Comparison of ENCODE assay signal across 15 cellular contexts in genomic region chr17:49000943-49001342, GRCh38. TPM values are rescaled to one million over a fixed set of nuclear protein-coding genes. Genes with fewer than 3 reads are reported as not detected.
DNase-seq lines count a peak whose midpoint lies in the region; FAIRE-seq and TF ChIP-seq lines count a peak whose summit lies in the region.
"Had no signal": no experiment of that assay in that cellular context is flagged by ENCODE, and none has a peak within 500 bp of the region (broad histone marks: within the 10 kb centered on the region; RNA-seq: fewer than 3 reads in every experiment).

No MANE protein-coding gene starts in this region.

- peaks cover 87% of the 10 kb centered on the region for H3K27me3 Mint-ChIP-seq in activated T-helper 2 cell treated with anti-CD3 and anti-CD28 coated beads, Interferon-gamma antibody, Interleukin-2, Interleukin-4, amounts not matched to agents 10 μg/mL and 5 μg/mL and 100 μg/mL, durations not matched to agents 14 hours and 24 hours and 36 hours (ENCODE audit: low read depth)

- DNase-seq in SIG-M5 (lab: John Stamatoyannopoulos, UW) = peak; percentile 71
- DNase-seq in fibroblast of pulmonary artery (ENCODE audit: low read depth) = no peak
- DNase-seq in smooth muscle cell (lab: John Stamatoyannopoulos, UW; ENCODE audit: unreplicated experiment) = no peak
- DNase-seq in GM12892 (ENCODE audit: insufficient read length) = no peak
- DNase-seq in activated T-helper 2 cell treated with anti-CD3 and anti-CD28 coated beads, Interferon-gamma antibody, Interleukin-2, Interleukin-4, amounts not matched to agents 10 μg/mL and 5 μg/mL and 100 μg/mL, durations not matched to agents 14 hours and 24 hours and 36 hours (ENCODE audit: low spot score) = no peak
- DNase-seq in NCI-H748 treated with DMSO at 0.1 percent for 48 hours (lab: John Stamatoyannopoulos, UW) = no peak
- DNase-seq: activated CD4-positive, alpha-beta memory T cell treated with anti-CD3 and anti-CD28 coated beads for 36 hours; activated naive CD4-positive, alpha-beta T cell treated with anti-CD3 and anti-CD28 coated beads, Interleukin-2, amount 50 U/mL, for 16 hours; effector CD4-positive, alpha-beta T cell; GF-D8; hypothalamus; T-helper 1 cell had no signal

- no peak overlapping the region for H3K27ac Mint-ChIP-seq in activated T-helper 2 cell treated with anti-CD3 and anti-CD28 coated beads, Interferon-gamma antibody, Interleukin-2, Interleukin-4, amounts not matched to agents 10 μg/mL and 5 μg/mL and 100 μg/mL, durations not matched to agents 14 hours and 24 hours and 36 hours
- H3K27ac Mint-ChIP-seq: activated CD4-positive, alpha-beta memory T cell treated with anti-CD3 and anti-CD28 coated beads for 36 hours had no signal

- peak overlapping the region; percentile 89 for H3K9ac ChIP-seq in smooth muscle cell (ENCODE audit: low read depth)

- H3K36me3 Mint-ChIP-seq in activated T-helper 2 cell treated with anti-CD3 and anti-CD28 coated beads, Interferon-gamma antibody, Interleukin-2, Interleukin-4, amounts not matched to agents 10 μg/mL and 5 μg/mL and 100 μg/mL, durations not matched to agents 14 hours and 24 hours and 36 hours (ENCODE audit: low read depth) = no peaks in the 10 kb centered on the region

- no peaks in the 10 kb centered on the region for H3K9me3 ChIP-seq in HEK293 (ENCODE audit: control insufficient read depth, insufficient read depth, low read depth, low read length)
- H3K9me3 ChIP-seq in smooth muscle cell (replicated peaks; ENCODE audit: low read depth) = no peaks in the 10 kb centered on the region

- H3K4me1 Mint-ChIP-seq in activated T-helper 2 cell treated with anti-CD3 and anti-CD28 coated beads, Interferon-gamma antibody, Interleukin-2, Interleukin-4, amounts not matched to agents 10 μg/mL and 5 μg/mL and 100 μg/mL, durations not matched to agents 14 hours and 24 hours and 36 hours (ENCODE audit: low read depth) = peaks cover 6% of the 10 kb centered on the region

- intact Hi-C loops in activated T-helper 2 cell treated with anti-CD3 and anti-CD28 coated beads, Interferon-gamma antibody, Interleukin-2, Interleukin-4, amounts not matched to agents 10 μg/mL and 5 μg/mL and 100 μg/mL, durations not matched to agents 14 hours and 24 hours and 36 hours (cut with micrococcal nuclease) = loop anchor here (5.0 kb wide), 1 partner anchor 971 kb away; no protein-coding TSS in a partner anchor

- TF ChIP-seq POLR2A in GM12892 (IDR thresholded peaks at IDR 0.05; ENCODE audit: low read depth, low read length) = no peak

- H2AFZ ChIP-seq in smooth muscle cell (ENCODE audit: low read depth) = no peak overlapping the region

- H3K9me3 Mint-ChIP-seq in activated T-helper 2 cell treated with anti-CD3 and anti-CD28 coated beads, Interferon-gamma antibody, Interleukin-2, Interleukin-4, amounts not matched to agents 10 μg/mL and 5 μg/mL and 100 μg/mL, durations not matched to agents 14 hours and 24 hours and 36 hours = no peaks in the 10 kb centered on the region
- H3K9me3 Mint-ChIP-seq: activated CD4-positive, alpha-beta memory T cell treated with anti-CD3 and anti-CD28 coated beads for 36 hours had no signal

- H3K4me2 ChIP-seq in smooth muscle cell = peak overlapping the region; percentile 95

- H3K27me3 ChIP-seq in smooth muscle cell (ENCODE audit: low read depth) = no peaks in the 10 kb centered on the region

- H3K36me3 ChIP-seq in HEK293 (ENCODE audit: control insufficient read depth in 2 of 2, insufficient read depth in 1 of 2, low read length in 2 of 2) (peaks cover 6 to 32% of the 10 kb centered on the region in 2 experiments; a peak in 2 of 3 replicates), smooth muscle cell (ENCODE audit: low read depth) (no peaks in the 10 kb centered on the region)

- H3F3A ChIP-seq in smooth muscle cell (ENCODE audit: low read depth) = peaks cover 6% of the 10 kb centered on the region

- H4K20me1 ChIP-seq in smooth muscle cell (ENCODE audit: low read depth) = peaks cover 58% of the 10 kb centered on the region

- no peak overlapping the region for H3K4me3 Mint-ChIP-seq in activated T-helper 2 cell treated with anti-CD3 and anti-CD28 coated beads, Interferon-gamma antibody, Interleukin-2, Interleukin-4, amounts not matched to agents 10 μg/mL and 5 μg/mL and 100 μg/mL, durations not matched to agents 14 hours and 24 hours and 36 hours (ENCODE audit: low read depth)
- H3K4me3 Mint-ChIP-seq: activated CD4-positive, alpha-beta memory T cell treated with anti-CD3 and anti-CD28 coated beads for 36 hours had no signal

- no peak for TF ChIP-seq CTCF in HEK293 (tag by site-specific recombination; IDR thresholded peaks at IDR 0.05)
- TF ChIP-seq CTCF in fibroblast of pulmonary artery (IDR thresholded peaks at IDR 0.05; ENCODE audit: low read length, missing control alignments) = no peak
- no peak for TF ChIP-seq CTCF in smooth muscle cell (IDR thresholded peaks at IDR 0.05; ENCODE audit: borderline replicate concordance, insufficient read depth, poor library complexity, severe bottlenecking)

- CTCF ChIA-PET in HEK293 (lab: Yijun Ruan, JAX) = interaction anchor here (13.1 kb wide), 1 partner anchor 30 kb away, joined by 129 read pairs; no protein-coding TSS in a partner anchor

- peaks cover 91% of the 10 kb centered on the region for H3K79me2 ChIP-seq in smooth muscle cell (ENCODE audit: low read depth)

- POLR2A ChIA-PET in HEK293 (lab: Yijun Ruan, JAX) = interaction anchor here (0.6 to 3.1 kb wide), 3 partner anchors 13 to 101 kb away, joined by 3 to 12 read pairs (median 7); partner anchors contain the start of gene SNF8

- H3K27ac ChIP-seq in HEK293 (ENCODE audit: extremely low read depth, low read depth, low read length) = no peak overlapping the region
- peak overlapping the region; percentile 84 for H3K27ac ChIP-seq in smooth muscle cell (ENCODE audit: low read depth)

- no peak for FAIRE-seq in GM12892 (lab: Jason Lieb, UNC)

- H3K4me1 ChIP-seq in HEK293 (ENCODE audit: control insufficient read depth, insufficient read depth, low read length) = peaks cover 16% of the 10 kb centered on the region
- H3K4me1 ChIP-seq in smooth muscle cell (ENCODE audit: low read depth) = peaks cover 45% of the 10 kb centered on the region

- WGBS in smooth muscle cell (ENCODE audit: low lambda C conversion rate) = 0% methylated on average over 1 of the region's 1 CpG

- H3K4me3 ChIP-seq in HEK293 (ENCODE audit: low read depth, low read length) (peak overlapping the region; percentile 64), fibroblast of pulmonary artery (replicated peaks; ENCODE audit: low read depth, low read length) (peak overlapping the region; percentile 85), smooth muscle cell (peak overlapping the region; percentile 96)

TF ChIP-seq in HEK293, 187 proteins besides CTCF, POLR2A, EP300 and RAD21:
- TF ChIP-seq PRDM1 (tag by site-specific recombination; IDR thresholded peaks at IDR 0.05) (peak; percentile 51), PRDM6 (tag by site-specific recombination; IDR thresholded peaks at IDR 0.05) (peak; percentile 87), ZNF10 (tag by site-specific recombination; IDR thresholded peaks at IDR 0.05) (no peak), ZXDB (tag by site-specific recombination; IDR thresholded peaks at IDR 0.05) (no peak)

RNA-seq across cellular contexts. Expression of gene IGF2BP1, which starts 3.8 kb away (rescaled TPM):
- total RNA-seq in smooth muscle cell = 51.0 and 54.6 TPM in 2 replicates
- 49.7 and 51.4 TPM in 2 replicates for polyA plus RNA-seq in smooth muscle cell
- 0.74 TPM for polyA plus RNA-seq in GM12892 (2012; ENCODE audit: missing spikeins)
- total RNA-seq in activated T-helper 2 cell treated with anti-CD3 and anti-CD28 coated beads, Interferon-gamma antibody, Interleukin-2, Interleukin-4, amounts not matched to agents 10 μg/mL and 5 μg/mL and 100 μg/mL, durations not matched to agents 14 hours and 24 hours and 36 hours = 0.09 and 0.32 TPM in 2 replicates

RNA-seq across cellular contexts. Expression of gene GIP, which starts 32.5 kb away (rescaled TPM):
- not detected in 2 replicates for total RNA-seq in smooth muscle cell
- polyA plus RNA-seq in smooth muscle cell = 1.6 and 1.9 TPM in 2 replicates
- polyA plus RNA-seq in GM12892 (2012; ENCODE audit: missing spikeins) = not detected
- not detected in 2 replicates for total RNA-seq in activated T-helper 2 cell treated with anti-CD3 and anti-CD28 coated beads, Interferon-gamma antibody, Interleukin-2, Interleukin-4, amounts not matched to agents 10 μg/mL and 5 μg/mL and 100 μg/mL, durations not matched to agents 14 hours and 24 hours and 36 hours
- total RNA-seq: activated CD4-positive, alpha-beta memory T cell treated with anti-CD3 and anti-CD28 coated beads for 36 hours; mononuclear cell; NCI-H460 had no signal

RNA-seq across cellular contexts. Expression of gene SNF8, which starts 56.3 kb away (rescaled TPM):
- total RNA-seq in smooth muscle cell = 69.0 and 69.6 TPM in 2 replicates
- 260 and 263 TPM in 2 replicates for polyA plus RNA-seq in smooth muscle cell
- 75.4 TPM for polyA plus RNA-seq in GM12892 (2012; ENCODE audit: missing spikeins)
- 145 and 152 TPM in 2 replicates for total RNA-seq in activated T-helper 2 cell treated with anti-CD3 and anti-CD28 coated beads, Interferon-gamma antibody, Interleukin-2, Interleukin-4, amounts not matched to agents 10 μg/mL and 5 μg/mL and 100 μg/mL, durations not matched to agents 14 hours and 24 hours and 36 hours

Comparison
In these comparisons a context has a peak if more than half of its experiments do, and no peak if none do; other contexts are left out.
1. RNA of gene IGF2BP1, which starts 3.8 kb away (total RNA-seq): 51.0 to 54.6 TPM in smooth muscle cell; 0.09 to 0.32 TPM in activated T-helper 2 cell treated with anti-CD3 and anti-CD28 coated beads, Interferon-gamma antibody, Interleukin-2, Interleukin-4, amounts not matched to agents 10 μg/mL and 5 μg/mL and 100 μg/mL, durations not matched to agents 14 hours and 24 hours and 36 hours; every median in the first group is over 10 times any median in the second.
2. Peak in every context shown above with its lines, with median percentiles within 50 percentile points of each other: H3K4me3 ChIP-seq.